18 cellular contexts compared by ENCODE assay signal in genomic region chr1:98920441-98921110, GRCh38.
DNase-seq lines count a peak whose midpoint lies in the region; ATAC-seq and TF ChIP-seq lines count a peak whose summit lies in the region.
"Had no signal": no experiment of that assay in that cellular context is flagged by ENCODE, and none has a peak within 500 bp of the region (broad histone marks: within the 10 kb centered on the region; RNA-seq: fewer than 3 reads in every experiment).

No MANE protein-coding gene starts in this region.

- no peak overlapping the region for H2AFZ ChIP-seq in PC-3 (ENCODE audit: low read length)
- H2AFZ ChIP-seq: hepatocyte, neural progenitor cell, PC-9 had no signal

- H3K9me2 ChIP-seq in PC-3 (replicated peaks; ENCODE audit: low read length) = no peaks in the 10 kb centered on the region

- H3K4me3 Mint-ChIP-seq in T-cell = no peak overlapping the region
- H3K4me3 Mint-ChIP-seq: CD8-positive, alpha-beta T cell; neural progenitor cell had no signal

- TF ChIP-seq CTCF in PC-3 (conservative IDR thresholded peaks at IDR 0.05; ENCODE audit: low read depth, low read length) = no peak

- H3K9me3 ChIP-seq in PC-3 (ENCODE audit: low read length) = no peaks in the 10 kb centered on the region

- H3K4me2 ChIP-seq in PC-3 (ENCODE audit: low read length) = peak overlapping the region; percentile 78
- H3K4me2 ChIP-seq: hepatocyte, neural progenitor cell, PC-9 had no signal

- no peaks in the 10 kb centered on the region for H3K36me3 Mint-ChIP-seq in T-cell
- H3K36me3 Mint-ChIP-seq: CD8-positive, alpha-beta T cell; neural progenitor cell had no signal

- no TSS peak for BruUV-seq in PC-3 (replicated peaks; lab: Mats Ljungman, UMichigan)

- no peak overlapping the region for H3K27ac Mint-ChIP-seq in T-cell
- H3K27ac Mint-ChIP-seq: CD8-positive, alpha-beta T cell; neural progenitor cell had no signal

- H3K9me3 Mint-ChIP-seq in T-cell = no peaks in the 10 kb centered on the region
- H3K9me3 Mint-ChIP-seq: CD8-positive, alpha-beta T cell; neural progenitor cell had no signal

- peaks cover 0 to 22% (median 2%) of the 10 kb centered on the region in 3 donors for H3K4me1 Mint-ChIP-seq in T-cell
- H3K4me1 Mint-ChIP-seq: neural progenitor cell had no signal

- H3K36me3 ChIP-seq in PC-3 (ENCODE audit: low read depth, low read length) = no peaks in the 10 kb centered on the region
- H3K36me3 ChIP-seq: neural progenitor cell had no signal

- H3K27me3 ChIP-seq in PC-3 (ENCODE audit: low read length) = no peaks in the 10 kb centered on the region
- H3K27me3 ChIP-seq: hepatocyte, neural progenitor cell had no signal

- DNase-seq in EL (peak; percentile 85), PC-3 (peak; percentile 85), dermis blood vessel endothelial cell (peak; percentile 23), non-pigmented ciliary epithelial cell (ENCODE audit: low read depth) (peak; percentile 50), NCI-H2107 treated with DMSO at 0.1 percent for 48 hours (lab: John Stamatoyannopoulos, UW; ENCODE audit: unreplicated experiment) (no peak), T-cell (no peak), NCI-H146 (lab: John Stamatoyannopoulos, UW) (no peak)
- DNase-seq in activated naive CD4-positive, alpha-beta T cell (lab: John Stamatoyannopoulos, UW) = no peak
- DNase-seq: activated CD4-positive, alpha-beta T cell treated with anti-CD3 and anti-CD28 coated beads for 1 hour; activated T-cell treated with anti-CD3 and anti-CD28 coated beads, Interleukin-2, amount 50 U/mL, for 1 hour; CD8-positive, alpha-beta T cell; effector CD4-positive, alpha-beta T cell; NCI-H1092 treated with DMSO at 0.1 percent for 48 hours; substantia nigra had no signal

- POLR2A ChIA-PET in PC-3 (lab: Charles Lee; ENCODE audit: unreplicated experiment) (interaction anchor here (0.6 kb wide), 1 partner anchor 895 kb away, joined by 22 read pairs; no protein-coding TSS in a partner anchor), T-cell (lab: Charles Lee) (no interaction called here)

- peak overlapping the region; percentile 83 for H3K9ac ChIP-seq in PC-3 (ENCODE audit: low read length)
- H3K9ac ChIP-seq: neural progenitor cell had no signal

- intact Hi-C loops in PC-3 (cut with micrococcal nuclease) = loop anchor here (1.0 to 5.0 kb wide), 3 partner anchors 33 to 128 kb away; no protein-coding TSS in a partner anchor

- CTCF ChIA-PET in PC-3 (lab: Charles Lee) = no interaction called here
- CTCF ChIA-PET in T-cell (lab: Charles Lee) = no interaction called here

- ATAC-seq in PC-3 = peak; percentile 52
- no peak for ATAC-seq in T-cell (replicated peaks in 1 of 4)
- ATAC-seq: CD8-positive, alpha-beta T cell had no signal

- H3K4me3 ChIP-seq in PC-3 (ENCODE audit: low read length) = peak overlapping the region; percentile 59
- H3K4me3 ChIP-seq: hepatocyte, neural progenitor cell, PC-9, skin epidermis had no signal

- H3F3A ChIP-seq in PC-3 (ENCODE audit: low read length, unreplicated experiment) = peaks cover 18% of the 10 kb centered on the region

- H3K27ac ChIP-seq in PC-3 (ENCODE audit: low read length) = peak overlapping the region; percentile 99
- H3K27ac ChIP-seq: hepatocyte, neural progenitor cell, PC-9, skin epidermis had no signal

- H3K27me3 Mint-ChIP-seq in T-cell = no peaks in the 10 kb centered on the region

- H3K79me2 ChIP-seq in PC-3 (ENCODE audit: low read length) = peaks cover 16% of the 10 kb centered on the region
- H3K79me2 ChIP-seq: hepatocyte had no signal

- H4K20me1 ChIP-seq in PC-3 (ENCODE audit: low read length) = no peaks in the 10 kb centered on the region

- peaks cover 89% of the 10 kb centered on the region for H3K4me1 ChIP-seq in PC-3 (ENCODE audit: insufficient read depth, low read length)
- H3K4me1 ChIP-seq: neural progenitor cell had no signal

Comparison
In these comparisons a context has a peak if more than half of its experiments do, and no peak if none do; other contexts are left out.
1. DNase-seq: peak in EL (single experiment), PC-3 (single experiment), dermis blood vessel endothelial cell (single experiment) and non-pigmented ciliary epithelial cell (single experiment); none in NCI-H2107 treated with DMSO at 0.1 percent for 48 hours (single experiment), activated naive CD4-positive, alpha-beta T cell (0 of 4), T-cell (0 of 34) and NCI-H146 (single experiment).